18 cellular contexts compared by ENCODE assay signal in genomic region chr1:209364716-209365115, GRCh38.
DNase-seq lines count a peak whose midpoint lies in the region; ATAC-seq and TF ChIP-seq lines count a peak whose summit lies in the region.
"Had no signal": no experiment of that assay in that cellular context is flagged by ENCODE, and none has a peak within 500 bp of the region (broad histone marks: within the 10 kb centered on the region; RNA-seq: fewer than 3 reads in every experiment).

No MANE protein-coding gene starts in this region.

- no peak for ATAC-seq in GM18517 (IDR thresholded peaks at IDR 0.05; ENCODE audit: unreplicated experiment)
- ATAC-seq: activated T-cell treated with anti-CD3 and anti-CD28 coated beads, Interleukin-2, amount 50 U/mL, for 72 hours had no signal

- no peak overlapping the region for H3K4me3 Mint-ChIP-seq in Calu3 (ENCODE audit: low read depth, unreplicated experiment)
- H3K4me3 Mint-ChIP-seq: activated B cell treated with CpG ODN at 0.5 μM for 24 hours; activated naive CD8-positive, alpha-beta T cell treated with anti-CD3 and anti-CD28 coated beads, Interleukin-2, amount 10 ng/mL, durations not matched to agents 7 days and 5 days; activated T-cell treated with anti-CD3 and anti-CD28 coated beads, Interleukin-2, amount 50 U/mL, for 72 hours; B cell had no signal

- peaks cover 25% of the 10 kb centered on the region for H3K4me1 Mint-ChIP-seq in Calu3 (ENCODE audit: low read depth, unreplicated experiment)
- H3K4me1 Mint-ChIP-seq: activated B cell treated with CpG ODN at 0.5 μM for 24 hours; activated naive CD8-positive, alpha-beta T cell treated with anti-CD3 and anti-CD28 coated beads, Interleukin-2, amount 10 ng/mL, durations not matched to agents 7 days and 5 days; B cell had no signal

- no peak for TF ChIP-seq CTCF in Calu3 (IDR thresholded peaks at IDR 0.05; ENCODE audit: unreplicated experiment)

- no TSS peak for BruUV-seq in Calu3 (replicated peaks; lab: Mats Ljungman, UMichigan)

- no peaks in the 10 kb centered on the region for H3K27me3 Mint-ChIP-seq in Calu3 (ENCODE audit: unreplicated experiment)

- H3K9me3 Mint-ChIP-seq in Calu3 (ENCODE audit: low read depth, unreplicated experiment) = peaks cover 5% of the 10 kb centered on the region
- H3K9me3 Mint-ChIP-seq: activated B cell treated with CpG ODN at 0.5 μM for 24 hours; activated naive CD8-positive, alpha-beta T cell treated with anti-CD3 and anti-CD28 coated beads, Interleukin-2, amount 10 ng/mL, durations not matched to agents 7 days and 5 days; activated T-cell treated with anti-CD3 and anti-CD28 coated beads, Interleukin-2, amount 50 U/mL, for 72 hours had no signal

- H3K36me3 Mint-ChIP-seq in Calu3 (ENCODE audit: insufficient read depth, unreplicated experiment) = no peaks in the 10 kb centered on the region
- H3K36me3 Mint-ChIP-seq: activated naive CD8-positive, alpha-beta T cell treated with anti-CD3 and anti-CD28 coated beads, Interleukin-2, amount 10 ng/mL, durations not matched to agents 7 days and 5 days had no signal

- H3K27ac Mint-ChIP-seq in Calu3 (ENCODE audit: unreplicated experiment) = no peak overlapping the region
- H3K27ac Mint-ChIP-seq: activated B cell treated with CpG ODN at 0.5 μM for 24 hours; activated naive CD8-positive, alpha-beta T cell treated with anti-CD3 and anti-CD28 coated beads, Interleukin-2, amount 10 ng/mL, durations not matched to agents 7 days and 5 days; activated T-cell treated with anti-CD3 and anti-CD28 coated beads, Interleukin-2, amount 50 U/mL, for 72 hours; B cell had no signal

- intact Hi-C loops in Calu3 (cut with micrococcal nuclease; ENCODE audit: unreplicated experiment) = no loop called here

- TF ChIP-seq POLR2A in erythroblast (IDR thresholded peaks at IDR 0.05; ENCODE audit: low read length) = no peak

- peak; percentile 52 for DNase-seq in HT1080 (ENCODE audit: low read depth)
- DNase-seq in astrocyte of the hippocampus (ENCODE audit: low read depth, low spot score) = peak; percentile 76
- peak; percentile 79 for DNase-seq in kidney tubule cell (ENCODE audit: low spot score)
- no peak for DNase-seq in NCI-H82 (lab: John Stamatoyannopoulos, UW)
- DNase-seq in Calu3 = no peak
- no peak for DNase-seq in erythroblast (lab: John Stamatoyannopoulos, UW)
- DNase-seq: activated B cell treated with CpG ODN at 0.5 μM for 24 hours; activated CD8-positive, alpha-beta memory T cell treated with anti-CD3 and anti-CD28 coated beads for 24 hours; activated naive CD8-positive, alpha-beta T cell treated with anti-CD3 and anti-CD28 coated beads, Interleukin-2, amount 10 ng/mL, durations not matched to agents 7 days and 5 days; activated T-cell treated with anti-CD3 and anti-CD28 coated beads, Interleukin-2, amount 50 U/mL, for 72 hours; brain microvascular endothelial cell; glutamatergic neuron; MM.1S; NCI-H510A; stimulated activated CD4-positive, alpha-beta T cell treated with anti-CD3 and anti-CD28 coated beads, Interleukin-2, amount 100 ng/mL, for 48 hours; stomach had no signal

- CTCF ChIA-PET in Calu3 (lab: Charles Lee) = interaction anchor here (1.0 kb wide), 1 partner anchor 23 kb away, joined by 3 read pairs; no protein-coding TSS in a partner anchor

Comparison
In these comparisons a context has a peak if more than half of its experiments do, and no peak if none do; other contexts are left out.
1. DNase-seq: peak in HT1080 (single experiment), astrocyte of the hippocampus (single experiment) and kidney tubule cell (single experiment); none in NCI-H82 (single experiment), Calu3 (single experiment) and erythroblast (0 of 2).